ENCODE assay signal across 10 cellular contexts in the genomic region with DNA sequence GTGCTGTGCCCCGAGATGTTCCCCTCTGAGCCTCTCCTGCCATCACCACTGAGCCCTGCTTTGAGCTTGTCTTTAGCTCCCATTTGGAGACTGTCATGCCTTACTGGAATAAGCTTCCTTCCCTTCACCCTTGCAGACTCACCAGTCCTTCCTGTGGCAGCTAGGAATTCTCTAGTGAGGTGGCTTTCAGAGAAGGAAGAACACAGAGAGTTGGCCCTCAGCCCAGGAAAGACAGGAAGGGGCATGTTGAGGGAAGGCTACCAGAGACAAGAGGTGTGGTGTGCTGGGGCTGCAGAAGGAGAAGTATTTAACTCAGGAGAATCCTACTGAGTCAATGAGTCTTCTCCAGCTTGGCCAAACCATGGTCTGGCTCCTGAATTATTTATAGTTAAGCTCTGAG.
A peak's percentile ranks its signal among the peaks of the same experiment; 100 is the strongest.
DNase-seq lines count a peak whose midpoint lies in the region; ATAC-seq and TF ChIP-seq lines count a peak whose summit lies in the region.
"Had no signal": no experiment of that assay in that cellular context is flagged by ENCODE, and none has a peak within 500 bp of the region (broad histone marks: within the 10 kb centered on the region; RNA-seq: fewer than 3 reads in every experiment).

No MANE protein-coding gene starts in this region.

- H3K79me2 ChIP-seq in mammary epithelial cell (ENCODE audit: insufficient read depth, low read length) = peaks cover 47% of the 10 kb centered on the region
- H3K79me2 ChIP-seq in osteoblast (ENCODE audit: insufficient read depth, low read length) = peaks cover 39% of the 10 kb centered on the region

- intact Hi-C loops in mammary epithelial cell (cut with micrococcal nuclease) = loop anchor here (1.0 to 10.0 kb wide), 4 partner anchors 75 to 419 kb away; partner anchors contain the start of genes MGST3 and TMCO1
- intact Hi-C loops in CD4-positive, alpha-beta T cell (cut with DNase I, micrococcal nuclease) = no loop called here

- H3K36me3 ChIP-seq in mammary epithelial cell (ENCODE audit: insufficient read depth, low read length) (peaks cover 18% of the 10 kb centered on the region), osteoblast (ENCODE audit: insufficient read depth, low read length) (peaks cover 37% of the 10 kb centered on the region)

- dilution Hi-C loops in mammary epithelial cell (cut with HindIII; ENCODE audit: low sequenced_read_pairs) = no loop called here

- H3K4me2 ChIP-seq in mammary epithelial cell (ENCODE audit: insufficient read depth, low read depth, low read length) = peak overlapping the region; percentile 67
- H3K4me2 ChIP-seq in osteoblast (ENCODE audit: insufficient read depth, low read length) = no peak overlapping the region

- 15% methylated on average over 1 of the region's 1 CpG for WGBS in mammary epithelial cell (ENCODE audit: low coverage, missing lambda C conversion rate)

- H3K9ac ChIP-seq in mammary epithelial cell (ENCODE audit: insufficient read depth, low read length) = no peak overlapping the region

- no peaks in the 10 kb centered on the region for H4K20me1 ChIP-seq in mammary epithelial cell (ENCODE audit: insufficient read depth, low read length)
- no peaks in the 10 kb centered on the region for H4K20me1 ChIP-seq in osteoblast (ENCODE audit: insufficient read depth, low read length)

- H3K9me3 Mint-ChIP-seq in CD4-positive, alpha-beta T cell = no peaks in the 10 kb centered on the region

- DNase-seq in ELR (ENCODE audit: low read depth) (peak; percentile 84), NCI-H2029 treated with DMSO at 0.1 percent for 48 hours (lab: John Stamatoyannopoulos, UW) (peak; percentile 5), mammary epithelial cell (peak; percentile 98), osteoblast (ENCODE audit: insufficient read length, low spot score, missing footprints) (no peak), AG20443 (ENCODE audit: low spot score) (no peak)
- no peak for DNase-seq in CD4-positive, alpha-beta T cell
- DNase-seq: NCI-H1930, occipital lobe had no signal

- H3K27ac ChIP-seq in mammary epithelial cell (ENCODE audit: insufficient read depth, low read depth, low read length) (peak overlapping the region; percentile 26), osteoblast (ENCODE audit: low read depth, low read length) (peak overlapping the region; percentile 42)
- H3K27ac ChIP-seq in CD4-positive, alpha-beta T cell (ENCODE audit: low read depth, low read length) = no peak overlapping the region

- BruUV-seq in mammary epithelial cell (replicated peaks; lab: Mats Ljungman, UMichigan) = no TSS peak

- in situ Hi-C loops in mammary epithelial cell (cut with MboI; ENCODE audit: low sequenced_read_pairs in 2 of 2) = loop anchor here (10.0 to 25.0 kb wide), 2 partner anchors 299 to 516 kb away; no protein-coding TSS in a partner anchor

- no peak overlapping the region for H3K27ac Mint-ChIP-seq in CD4-positive, alpha-beta T cell

- H3K36me3 Mint-ChIP-seq in CD4-positive, alpha-beta T cell (ENCODE audit: low read depth) = no peaks in the 10 kb centered on the region

- H3K4me3 Mint-ChIP-seq in CD4-positive, alpha-beta T cell = no peak overlapping the region

- ATAC-seq in HG03139 (IDR thresholded peaks at IDR 0.05; ENCODE audit: unreplicated experiment) (no peak), GM21381 (IDR thresholded peaks at IDR 0.05; ENCODE audit: unreplicated experiment) (no peak)
- no peak for ATAC-seq in CD4-positive, alpha-beta T cell (ENCODE audit: poor library complexity)

- TF ChIP-seq CTCF in mammary epithelial cell (conservative IDR thresholded peaks at IDR 0.05 in 1 of 2, IDR thresholded peaks at IDR 0.05 in 1 of 2; ENCODE audit: extremely low read depth in 1 of 2, insufficient read depth in 1 of 2, low read depth in 1 of 2, low read length in 2 of 2) (no peak), osteoblast (IDR thresholded peaks at IDR 0.05; ENCODE audit: extremely low read depth, low read depth, low read length) (no peak)
- no peak for TF ChIP-seq CTCF in CD4-positive, alpha-beta T cell (IDR thresholded peaks at IDR 0.05)

- no peak overlapping the region for H3K4me3 ChIP-seq in mammary epithelial cell (replicated peaks in 1 of 3; ENCODE audit: insufficient read depth in 1 of 3, low read depth in 2 of 3, low read length in 3 of 3)
- no peak overlapping the region for H3K4me3 ChIP-seq in osteoblast (ENCODE audit: insufficient read depth, low read length)

- H3K27me3 ChIP-seq in mammary epithelial cell (ENCODE audit: insufficient read depth, low read length) = no peaks in the 10 kb centered on the region
- no peaks in the 10 kb centered on the region for H3K27me3 ChIP-seq in osteoblast (ENCODE audit: insufficient read depth, low read length)
- H3K27me3 ChIP-seq in CD4-positive, alpha-beta T cell (ENCODE audit: control insufficient read depth, insufficient read depth, low read length) = no peaks in the 10 kb centered on the region

- no peaks in the 10 kb centered on the region for H3K4me1 Mint-ChIP-seq in CD4-positive, alpha-beta T cell (ENCODE audit: low read depth)

- POLR2A ChIA-PET in CD4-positive, alpha-beta T cell (lab: Charles Lee) = no interaction called here

- H3K9me3 ChIP-seq in mammary epithelial cell (replicated peaks; ENCODE audit: insufficient read depth, low read length) = no peaks in the 10 kb centered on the region
- H3K9me3 ChIP-seq in osteoblast (ENCODE audit: low read depth, low read length) = no peaks in the 10 kb centered on the region
- no peaks in the 10 kb centered on the region for H3K9me3 ChIP-seq in CD4-positive, alpha-beta T cell (ENCODE audit: control insufficient read depth, low read length)

- H2AFZ ChIP-seq in mammary epithelial cell (ENCODE audit: low read depth, low read length) (no peak overlapping the region), osteoblast (ENCODE audit: low read length) (no peak overlapping the region)

- CTCF ChIA-PET in mammary epithelial cell (lab: Charles Lee; ENCODE audit: low non-redundant PET) = interaction anchor here (0.5 kb wide), 1 partner anchor 96 kb away, joined by 12 read pairs; no protein-coding TSS in a partner anchor
- CTCF ChIA-PET in CD4-positive, alpha-beta T cell (lab: Charles Lee) = no interaction called here

- H3K4me1 ChIP-seq in mammary epithelial cell (ENCODE audit: insufficient read depth, low read length) = peaks cover 56% of the 10 kb centered on the region
- H3K4me1 ChIP-seq in osteoblast (ENCODE audit: insufficient read depth, low read length) = peaks cover 24% of the 10 kb centered on the region

- no peaks in the 10 kb centered on the region for H3K27me3 Mint-ChIP-seq in CD4-positive, alpha-beta T cell

Comparison
In these comparisons a context has a peak if more than half of its experiments do, and no peak if none do; other contexts are left out.
1. DNase-seq: peak in ELR (single experiment), NCI-H2029 treated with DMSO at 0.1 percent for 48 hours (single experiment) and mammary epithelial cell (single experiment); none in osteoblast (single experiment), AG20443 (single experiment) and CD4-positive, alpha-beta T cell (0 of 10).